8 cellular contexts compared by ENCODE assay signal in genomic region chr22:45577746-45578523, GRCh38.
DNase-seq lines count a peak whose midpoint lies in the region; ATAC-seq and TF ChIP-seq lines count a peak whose summit lies in the region.

No MANE protein-coding gene starts in this region.

- H3K4me1 ChIP-seq in upper lobe of left lung = peaks cover 2 to 5% (median 3%) of the 10 kb centered on the region in 4 donors

- H3K36me3 Mint-ChIP-seq in activated naive CD4-positive, alpha-beta T cell treated with anti-CD3 and anti-CD28 coated beads for 36 hours (ENCODE audit: low read depth) = no peaks in the 10 kb centered on the region
- no peaks in the 10 kb centered on the region for H3K36me3 Mint-ChIP-seq in glutamatergic neuron (ENCODE audit: unreplicated experiment)

- H3K27ac ChIP-seq in upper lobe of left lung = no peak overlapping the region

- no peak overlapping the region for H3K27ac Mint-ChIP-seq in activated naive CD4-positive, alpha-beta T cell treated with anti-CD3 and anti-CD28 coated beads for 36 hours
- no peak overlapping the region for H3K27ac Mint-ChIP-seq in glutamatergic neuron (ENCODE audit: unreplicated experiment)

- intact Hi-C loops in activated naive CD4-positive, alpha-beta T cell treated with anti-CD3 and anti-CD28 coated beads for 36 hours (cut with micrococcal nuclease) = loop anchor here (5.0 kb wide), 1 partner anchor 69 kb away; no protein-coding TSS in a partner anchor

- DNase-seq in DMS79 treated with DMSO at 0.1 percent for 48 hours (lab: John Stamatoyannopoulos, UW) = peak; percentile 27
- peak; percentile 65 for DNase-seq in MG63
- DNase-seq in SK-N-DZ (ENCODE audit: low spot score) = peak; percentile 78
- DNase-seq in activated naive CD4-positive, alpha-beta T cell treated with anti-CD3 and anti-CD28 coated beads for 36 hours = peak; percentile 86
- DNase-seq in glutamatergic neuron = peak; percentile 95
- DNase-seq in pons (ENCODE audit: low spot score) = peak; percentile 69
- DNase-seq in upper lobe of left lung = peak; percentile 78 to 86

- H3K36me3 ChIP-seq in MG63 (0 out of 2 replicates have a peak, but pooled peaks cover 3% of the 10 kb centered on the region), upper lobe of left lung (peaks cover 0 to 8% (median 0%) of the 10 kb centered on the region in 4 donors)

- ATAC-seq in upper lobe of left lung (ENCODE audit: low FRiP score in 2 of 2) = peak; percentile 72 to 85
- ATAC-seq in HG02588 (IDR thresholded peaks at IDR 0.05; ENCODE audit: unreplicated experiment) = no peak

- H3K27me3 ChIP-seq in MG63 (no peaks in the 10 kb centered on the region), upper lobe of left lung (no peaks in the 10 kb centered on the region)

- H3K4me3 Mint-ChIP-seq in activated naive CD4-positive, alpha-beta T cell treated with anti-CD3 and anti-CD28 coated beads for 36 hours = no peak overlapping the region
- no peak overlapping the region for H3K4me3 Mint-ChIP-seq in glutamatergic neuron (ENCODE audit: unreplicated experiment)

- TF ChIP-seq POLR2A in upper lobe of left lung (IDR thresholded peaks at IDR 0.05) = no peak

- H3K9me3 ChIP-seq in MG63 (no peaks in the 10 kb centered on the region), upper lobe of left lung (no peaks in the 10 kb centered on the region)

- no peak for TF ChIP-seq EP300 in upper lobe of left lung (IDR thresholded peaks at IDR 0.05)

- no peaks in the 10 kb centered on the region for H3K4me1 Mint-ChIP-seq in activated naive CD4-positive, alpha-beta T cell treated with anti-CD3 and anti-CD28 coated beads for 36 hours (ENCODE audit: low read depth)
- peaks cover 6% of the 10 kb centered on the region for H3K4me1 Mint-ChIP-seq in glutamatergic neuron (ENCODE audit: low read depth, unreplicated experiment)

- WGBS in upper lobe of left lung, 2 donors = 28% methylated on average over 27 of the region's 27 CpGs

- peaks cover 5% of the 10 kb centered on the region for H3K27me3 Mint-ChIP-seq in activated naive CD4-positive, alpha-beta T cell treated with anti-CD3 and anti-CD28 coated beads for 36 hours (ENCODE audit: low read depth)
- H3K27me3 Mint-ChIP-seq in glutamatergic neuron (ENCODE audit: unreplicated experiment) = peaks cover 12% of the 10 kb centered on the region

- H3K9me3 Mint-ChIP-seq in activated naive CD4-positive, alpha-beta T cell treated with anti-CD3 and anti-CD28 coated beads for 36 hours = no peaks in the 10 kb centered on the region
- H3K9me3 Mint-ChIP-seq in glutamatergic neuron (ENCODE audit: unreplicated experiment) = peaks cover 4% of the 10 kb centered on the region

- CTCF ChIA-PET in activated naive CD4-positive, alpha-beta T cell treated with anti-CD3 and anti-CD28 coated beads for 36 hours (lab: Charles Lee) = interaction anchor here (0.6 to 2.1 kb wide), 10 partner anchors 16 to 621 kb away, joined by 3 to 7 read pairs (median 3); no protein-coding TSS in a partner anchor

- no peak overlapping the region for H3K4me3 ChIP-seq in MG63
- H3K4me3 ChIP-seq in upper lobe of left lung = no peak overlapping the region

- peak; percentile 99 for TF ChIP-seq CTCF in glutamatergic neuron (IDR thresholded peaks at IDR 0.05; ENCODE audit: partially characterized antibody, unreplicated experiment)
- peak; percentile 87 to 94 (median 90) for TF ChIP-seq CTCF in upper lobe of left lung (IDR thresholded peaks at IDR 0.05)

Comparison
In these comparisons a context has a peak if more than half of its experiments do, and no peak if none do; other contexts are left out.
1. DNase-seq: peak in every context shown above with its lines; median percentile 95 in glutamatergic neuron; 86 in activated naive CD4-positive, alpha-beta T cell treated with anti-CD3 and anti-CD28 coated beads for 36 hours; 82 in upper lobe of left lung; 78 in SK-N-DZ; 69 in pons; 65 in MG63; 27 in DMS79 treated with DMSO at 0.1 percent for 48 hours.